1 cellular context compared by ENCODE assay signal in the genomic region with DNA sequence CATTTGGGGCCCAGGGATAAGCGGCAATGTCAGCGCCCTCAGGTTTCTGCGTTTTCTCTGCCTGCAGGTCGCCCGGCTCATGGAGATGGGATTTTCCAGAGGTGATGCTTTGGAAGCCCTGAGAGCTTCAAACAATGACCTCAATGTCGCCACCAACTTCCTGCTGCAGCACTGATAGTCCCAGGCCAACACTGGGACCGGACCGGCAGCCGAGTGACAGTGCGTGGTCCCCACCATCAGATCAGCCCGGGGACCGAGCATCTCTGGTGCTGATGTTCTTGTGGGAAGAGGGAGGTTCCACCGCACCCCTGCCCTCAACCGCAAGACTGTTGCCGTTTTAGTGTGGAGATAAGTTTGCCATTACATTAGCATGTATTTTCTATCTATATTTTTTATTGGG.
TF ChIP-seq lines count a peak whose summit lies in the region.

No MANE protein-coding gene starts in this region.

TF ChIP-seq in WTC11, 78 proteins besides CTCF, POLR2A, EP300 and RAD21:
- TF ChIP-seq, protein P1, sequence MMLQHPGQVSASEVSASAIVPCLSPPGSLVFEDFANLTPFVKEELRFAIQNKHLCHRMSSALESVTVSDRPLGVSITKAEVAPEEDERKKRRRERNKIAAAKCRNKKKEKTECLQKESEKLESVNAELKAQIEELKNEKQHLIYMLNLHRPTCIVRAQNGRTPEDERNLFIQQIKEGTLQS (CRISPR knock-in tag; conservative IDR thresholded peaks at IDR 0.05), result no peak
- TF ChIP-seq MYBL2 (CRISPR knock-in tag; IDR thresholded peaks at IDR 0.05), result no peak
- no peak for TF ChIP-seq NFYB (CRISPR knock-in tag; conservative IDR thresholded peaks at IDR 0.05; ENCODE audit: low read depth)
- TF ChIP-seq, protein P2, sequence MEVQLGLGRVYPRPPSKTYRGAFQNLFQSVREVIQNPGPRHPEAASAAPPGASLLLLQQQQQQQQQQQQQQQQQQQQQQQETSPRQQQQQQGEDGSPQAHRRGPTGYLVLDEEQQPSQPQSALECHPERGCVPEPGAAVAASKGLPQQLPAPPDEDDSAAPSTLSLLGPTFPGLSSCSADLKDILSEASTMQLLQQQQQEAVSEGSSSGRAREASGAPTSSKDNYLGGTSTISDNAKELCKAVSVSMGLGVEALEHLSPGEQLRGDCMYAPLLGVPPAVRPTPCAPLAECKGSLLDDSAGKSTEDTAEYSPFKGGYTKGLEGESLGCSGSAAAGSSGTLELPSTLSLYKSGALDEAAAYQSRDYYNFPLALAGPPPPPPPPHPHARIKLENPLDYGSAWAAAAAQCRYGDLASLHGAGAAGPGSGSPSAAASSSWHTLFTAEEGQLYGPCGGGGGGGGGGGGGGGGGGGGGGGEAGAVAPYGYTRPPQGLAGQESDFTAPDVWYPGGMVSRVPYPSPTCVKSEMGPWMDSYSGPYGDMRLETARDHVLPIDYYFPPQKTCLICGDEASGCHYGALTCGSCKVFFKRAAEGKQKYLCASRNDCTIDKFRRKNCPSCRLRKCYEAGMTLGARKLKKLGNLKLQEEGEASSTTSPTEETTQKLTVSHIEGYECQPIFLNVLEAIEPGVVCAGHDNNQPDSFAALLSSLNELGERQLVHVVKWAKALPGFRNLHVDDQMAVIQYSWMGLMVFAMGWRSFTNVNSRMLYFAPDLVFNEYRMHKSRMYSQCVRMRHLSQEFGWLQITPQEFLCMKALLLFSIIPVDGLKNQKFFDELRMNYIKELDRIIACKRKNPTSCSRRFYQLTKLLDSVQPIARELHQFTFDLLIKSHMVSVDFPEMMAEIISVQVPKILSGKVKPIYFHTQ (CRISPR knock-in tag; IDR thresholded peaks at IDR 0.05), result no peak
- TF ChIP-seq, protein P3, sequence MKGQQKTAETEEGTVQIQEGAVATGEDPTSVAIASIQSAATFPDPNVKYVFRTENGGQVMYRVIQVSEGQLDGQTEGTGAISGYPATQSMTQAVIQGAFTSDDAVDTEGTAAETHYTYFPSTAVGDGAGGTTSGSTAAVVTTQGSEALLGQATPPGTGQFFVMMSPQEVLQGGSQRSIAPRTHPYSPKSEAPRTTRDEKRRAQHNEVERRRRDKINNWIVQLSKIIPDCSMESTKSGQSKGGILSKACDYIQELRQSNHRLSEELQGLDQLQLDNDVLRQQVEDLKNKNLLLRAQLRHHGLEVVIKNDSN (CRISPR knock-in tag; IDR thresholded peaks at IDR 0.05), result no peak
- TF ChIP-seq ETV6 (CRISPR knock-in tag; IDR thresholded peaks at IDR 0.05), result no peak
- TF ChIP-seq, protein P4, sequence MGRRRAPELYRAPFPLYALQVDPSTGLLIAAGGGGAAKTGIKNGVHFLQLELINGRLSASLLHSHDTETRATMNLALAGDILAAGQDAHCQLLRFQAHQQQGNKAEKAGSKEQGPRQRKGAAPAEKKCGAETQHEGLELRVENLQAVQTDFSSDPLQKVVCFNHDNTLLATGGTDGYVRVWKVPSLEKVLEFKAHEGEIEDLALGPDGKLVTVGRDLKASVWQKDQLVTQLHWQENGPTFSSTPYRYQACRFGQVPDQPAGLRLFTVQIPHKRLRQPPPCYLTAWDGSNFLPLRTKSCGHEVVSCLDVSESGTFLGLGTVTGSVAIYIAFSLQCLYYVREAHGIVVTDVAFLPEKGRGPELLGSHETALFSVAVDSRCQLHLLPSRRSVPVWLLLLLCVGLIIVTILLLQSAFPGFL (CRISPR knock-in tag; IDR thresholded peaks at IDR 0.05; ENCODE audit: borderline replicate concordance), result no peak
- TF ChIP-seq, protein P5, sequence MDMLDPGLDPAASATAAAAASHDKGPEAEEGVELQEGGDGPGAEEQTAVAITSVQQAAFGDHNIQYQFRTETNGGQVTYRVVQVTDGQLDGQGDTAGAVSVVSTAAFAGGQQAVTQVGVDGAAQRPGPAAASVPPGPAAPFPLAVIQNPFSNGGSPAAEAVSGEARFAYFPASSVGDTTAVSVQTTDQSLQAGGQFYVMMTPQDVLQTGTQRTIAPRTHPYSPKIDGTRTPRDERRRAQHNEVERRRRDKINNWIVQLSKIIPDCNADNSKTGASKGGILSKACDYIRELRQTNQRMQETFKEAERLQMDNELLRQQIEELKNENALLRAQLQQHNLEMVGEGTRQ (CRISPR knock-in tag; IDR thresholded peaks at IDR 0.05), result no peak
- TF ChIP-seq GABPB1 (CRISPR knock-in tag; IDR thresholded peaks at IDR 0.05), result no peak
- no peak for TF ChIP-seq MXD4 (CRISPR knock-in tag; IDR thresholded peaks at IDR 0.05; ENCODE audit: borderline replicate concordance)
- TF ChIP-seq, protein P6, sequence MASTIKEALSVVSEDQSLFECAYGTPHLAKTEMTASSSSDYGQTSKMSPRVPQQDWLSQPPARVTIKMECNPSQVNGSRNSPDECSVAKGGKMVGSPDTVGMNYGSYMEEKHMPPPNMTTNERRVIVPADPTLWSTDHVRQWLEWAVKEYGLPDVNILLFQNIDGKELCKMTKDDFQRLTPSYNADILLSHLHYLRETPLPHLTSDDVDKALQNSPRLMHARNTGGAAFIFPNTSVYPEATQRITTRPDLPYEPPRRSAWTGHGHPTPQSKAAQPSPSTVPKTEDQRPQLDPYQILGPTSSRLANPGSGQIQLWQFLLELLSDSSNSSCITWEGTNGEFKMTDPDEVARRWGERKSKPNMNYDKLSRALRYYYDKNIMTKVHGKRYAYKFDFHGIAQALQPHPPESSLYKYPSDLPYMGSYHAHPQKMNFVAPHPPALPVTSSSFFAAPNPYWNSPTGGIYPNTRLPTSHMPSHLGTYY (CRISPR knock-in tag; IDR thresholded peaks at IDR 0.05), result no peak
- no peak for TF ChIP-seq RORB (CRISPR knock-in tag; IDR thresholded peaks at IDR 0.05)
- no peak for TF ChIP-seq ZNF121 (CRISPR knock-in tag; IDR thresholded peaks at IDR 0.05)
- TF ChIP-seq ZNF232 (CRISPR knock-in tag; IDR thresholded peaks at IDR 0.05), result no peak
- no peak for TF ChIP-seq FOXK1 (CRISPR knock-in tag; IDR thresholded peaks at IDR 0.05)
- TF ChIP-seq, protein P7, sequence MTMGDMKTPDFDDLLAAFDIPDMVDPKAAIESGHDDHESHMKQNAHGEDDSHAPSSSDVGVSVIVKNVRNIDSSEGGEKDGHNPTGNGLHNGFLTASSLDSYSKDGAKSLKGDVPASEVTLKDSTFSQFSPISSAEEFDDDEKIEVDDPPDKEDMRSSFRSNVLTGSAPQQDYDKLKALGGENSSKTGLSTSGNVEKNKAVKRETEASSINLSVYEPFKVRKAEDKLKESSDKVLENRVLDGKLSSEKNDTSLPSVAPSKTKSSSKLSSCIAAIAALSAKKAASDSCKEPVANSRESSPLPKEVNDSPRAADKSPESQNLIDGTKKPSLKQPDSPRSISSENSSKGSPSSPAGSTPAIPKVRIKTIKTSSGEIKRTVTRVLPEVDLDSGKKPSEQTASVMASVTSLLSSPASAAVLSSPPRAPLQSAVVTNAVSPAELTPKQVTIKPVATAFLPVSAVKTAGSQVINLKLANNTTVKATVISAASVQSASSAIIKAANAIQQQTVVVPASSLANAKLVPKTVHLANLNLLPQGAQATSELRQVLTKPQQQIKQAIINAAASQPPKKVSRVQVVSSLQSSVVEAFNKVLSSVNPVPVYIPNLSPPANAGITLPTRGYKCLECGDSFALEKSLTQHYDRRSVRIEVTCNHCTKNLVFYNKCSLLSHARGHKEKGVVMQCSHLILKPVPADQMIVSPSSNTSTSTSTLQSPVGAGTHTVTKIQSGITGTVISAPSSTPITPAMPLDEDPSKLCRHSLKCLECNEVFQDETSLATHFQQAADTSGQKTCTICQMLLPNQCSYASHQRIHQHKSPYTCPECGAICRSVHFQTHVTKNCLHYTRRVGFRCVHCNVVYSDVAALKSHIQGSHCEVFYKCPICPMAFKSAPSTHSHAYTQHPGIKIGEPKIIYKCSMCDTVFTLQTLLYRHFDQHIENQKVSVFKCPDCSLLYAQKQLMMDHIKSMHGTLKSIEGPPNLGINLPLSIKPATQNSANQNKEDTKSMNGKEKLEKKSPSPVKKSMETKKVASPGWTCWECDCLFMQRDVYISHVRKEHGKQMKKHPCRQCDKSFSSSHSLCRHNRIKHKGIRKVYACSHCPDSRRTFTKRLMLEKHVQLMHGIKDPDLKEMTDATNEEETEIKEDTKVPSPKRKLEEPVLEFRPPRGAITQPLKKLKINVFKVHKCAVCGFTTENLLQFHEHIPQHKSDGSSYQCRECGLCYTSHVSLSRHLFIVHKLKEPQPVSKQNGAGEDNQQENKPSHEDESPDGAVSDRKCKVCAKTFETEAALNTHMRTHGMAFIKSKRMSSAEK (CRISPR knock-in tag; IDR thresholded peaks at IDR 0.05; ENCODE audit: borderline replicate concordance), result no peak
- no peak for TF ChIP-seq ZNF317 (CRISPR knock-in tag; IDR thresholded peaks at IDR 0.05; ENCODE audit: borderline replicate concordance, low read depth)
- TF ChIP-seq SMAD3 (CRISPR knock-in tag; IDR thresholded peaks at IDR 0.05; ENCODE audit: borderline replicate concordance), result no peak
- TF ChIP-seq, protein P8, sequence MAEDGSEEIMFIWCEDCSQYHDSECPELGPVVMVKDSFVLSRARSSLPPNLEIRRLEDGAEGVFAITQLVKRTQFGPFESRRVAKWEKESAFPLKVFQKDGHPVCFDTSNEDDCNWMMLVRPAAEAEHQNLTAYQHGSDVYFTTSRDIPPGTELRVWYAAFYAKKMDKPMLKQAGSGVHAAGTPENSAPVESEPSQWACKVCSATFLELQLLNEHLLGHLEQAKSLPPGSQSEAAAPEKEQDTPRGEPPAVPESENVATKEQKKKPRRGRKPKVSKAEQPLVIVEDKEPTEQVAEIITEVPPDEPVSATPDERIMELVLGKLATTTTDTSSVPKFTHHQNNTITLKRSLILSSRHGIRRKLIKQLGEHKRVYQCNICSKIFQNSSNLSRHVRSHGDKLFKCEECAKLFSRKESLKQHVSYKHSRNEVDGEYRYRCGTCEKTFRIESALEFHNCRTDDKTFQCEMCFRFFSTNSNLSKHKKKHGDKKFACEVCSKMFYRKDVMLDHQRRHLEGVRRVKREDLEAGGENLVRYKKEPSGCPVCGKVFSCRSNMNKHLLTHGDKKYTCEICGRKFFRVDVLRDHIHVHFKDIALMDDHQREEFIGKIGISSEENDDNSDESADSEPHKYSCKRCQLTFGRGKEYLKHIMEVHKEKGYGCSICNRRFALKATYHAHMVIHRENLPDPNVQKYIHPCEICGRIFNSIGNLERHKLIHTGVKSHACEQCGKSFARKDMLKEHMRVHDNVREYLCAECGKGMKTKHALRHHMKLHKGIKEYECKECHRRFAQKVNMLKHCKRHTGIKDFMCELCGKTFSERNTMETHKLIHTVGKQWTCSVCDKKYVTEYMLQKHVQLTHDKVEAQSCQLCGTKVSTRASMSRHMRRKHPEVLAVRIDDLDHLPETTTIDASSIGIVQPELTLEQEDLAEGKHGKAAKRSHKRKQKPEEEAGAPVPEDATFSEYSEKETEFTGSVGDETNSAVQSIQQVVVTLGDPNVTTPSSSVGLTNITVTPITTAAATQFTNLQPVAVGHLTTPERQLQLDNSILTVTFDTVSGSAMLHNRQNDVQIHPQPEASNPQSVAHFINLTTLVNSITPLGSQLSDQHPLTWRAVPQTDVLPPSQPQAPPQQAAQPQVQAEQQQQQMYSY (CRISPR knock-in tag; IDR thresholded peaks at IDR 0.05), result no peak
